In the genomic region with DNA sequence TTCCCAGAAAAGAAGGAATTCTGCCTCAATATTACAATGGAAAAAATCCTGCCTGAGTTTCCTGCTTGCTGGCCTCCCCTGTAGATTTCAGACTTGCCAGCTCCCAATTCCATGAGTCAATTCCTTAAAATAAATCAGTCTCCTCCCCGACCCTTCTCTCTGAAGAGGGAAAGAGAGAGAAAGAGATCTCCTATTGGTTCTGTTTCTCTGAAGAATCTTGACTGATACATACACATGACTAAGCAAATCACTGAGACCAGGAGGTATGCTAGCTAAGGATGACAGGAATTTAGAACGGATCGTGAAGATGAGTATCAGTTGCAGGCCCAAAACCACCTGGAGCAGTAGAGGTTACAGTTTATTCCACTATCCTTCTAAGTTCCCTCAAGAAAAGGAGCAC, we compare ENCODE assay signal across 22 cellular contexts. TPM values are rescaled to one million over a fixed set of nuclear protein-coding genes. Genes with fewer than 3 reads are reported as not detected.
A peak's percentile ranks its signal among the peaks of the same experiment; 100 is the strongest.
DNase-seq lines count a peak whose midpoint lies in the region; ATAC-seq, FAIRE-seq and TF ChIP-seq lines count a peak whose summit lies in the region.
"Had no signal": no experiment of that assay in that cellular context is flagged by ENCODE, and none has a peak within 500 bp of the region (broad histone marks: within the 10 kb centered on the region; RNA-seq: fewer than 3 reads in every experiment).

No MANE protein-coding gene starts in this region.

- no peak overlapping the region for H3K14ac ChIP-seq in mesenchymal stem cell (ENCODE audit: low read length in 2 of 2)

- H3K23ac ChIP-seq in mesenchymal stem cell (ENCODE audit: low read length in 2 of 2), result no peak overlapping the region

- peak overlapping the region; percentile 21 for H3K9ac ChIP-seq in mesenchymal stem cell (ENCODE audit: low read length)

- H3K27me3 ChIP-seq in mesenchymal stem cell (ENCODE audit: control insufficient read depth in 1 of 2, insufficient read depth in 1 of 2, low read length in 2 of 2), result no peaks in the 10 kb centered on the region
- H3K27me3 ChIP-seq: gastroesophageal sphincter, upper lobe of right lung had no signal

- H2BK120ac ChIP-seq in mesenchymal stem cell (ENCODE audit: low read depth, low read length), result no peak overlapping the region

- TF ChIP-seq POLR2A in A549 (IDR thresholded peaks at IDR 0.05; ENCODE audit: low read length), result no peak

- no peak overlapping the region for H4K8ac ChIP-seq in mesenchymal stem cell (ENCODE audit: low read length)

- TF ChIP-seq RAD21 in A549 (conservative IDR thresholded peaks at IDR 0.05 in 1 of 2, IDR thresholded peaks at IDR 0.05 in 1 of 2), result no peak

- no peaks in the 10 kb centered on the region for H3K4me1 ChIP-seq in A549
- H3K4me1 ChIP-seq in mesenchymal stem cell (ENCODE audit: control insufficient read depth, insufficient read depth, low read depth, low read length), result peaks cover 2% of the 10 kb centered on the region
- H3K4me1 ChIP-seq: upper lobe of right lung had no signal

- H3K36me3 Mint-ChIP-seq in activated T-helper 2 cell treated with anti-CD3 and anti-CD28 coated beads, Interferon-gamma antibody, Interleukin-2, Interleukin-4, amounts not matched to agents 10 μg/mL and 5 μg/mL and 100 μg/mL, durations not matched to agents 14 hours and 24 hours and 36 hours (ENCODE audit: low read depth), result no peaks in the 10 kb centered on the region
- H3K36me3 Mint-ChIP-seq: CD8-positive, alpha-beta T cell; natural killer cell; stimulated activated naive B cell treated with anti-CD40 and anti-IgM and Interleukin-4, amounts not matched to agents 10 μg/mL and 1 μg/mL and 100 μg/mL, for 72 hours had no signal

- no peak for FAIRE-seq in A549 (lab: Jason Lieb, UNC)
- FAIRE-seq: endothelial cell of umbilical vein had no signal

- H3K27ac ChIP-seq in A549, result no peak overlapping the region
- peak overlapping the region; percentile 30 to 73 for H3K27ac ChIP-seq in coronary artery
- no peak overlapping the region for H3K27ac ChIP-seq in mesenchymal stem cell (ENCODE audit: low read length, poor library complexity, severe bottlenecking)
- H3K27ac ChIP-seq: upper lobe of right lung had no signal

- no peak overlapping the region for H4K91ac ChIP-seq in mesenchymal stem cell (ENCODE audit: low read length)

- DNase-seq in A549 (ENCODE audit: low read depth in 1 of 2, low spot score in 1 of 2) (peak in 1 of 2 experiments; percentile 17), LHCN-M2 (ENCODE audit: low read depth) (peak; percentile 65), coronary artery (ENCODE audit: low spot score) (no peak), mesenchymal stem cell (peak; percentile 19)
- no peak for DNase-seq in activated T-helper 2 cell treated with anti-CD3 and anti-CD28 coated beads, Interferon-gamma antibody, Interleukin-2, Interleukin-4, amounts not matched to agents 10 μg/mL and 5 μg/mL and 100 μg/mL, durations not matched to agents 14 hours and 24 hours and 36 hours (ENCODE audit: low spot score)
- DNase-seq: activated CD4-positive, CD25-positive, alpha-beta regulatory T cell; activated CD8-positive, alpha-beta memory T cell treated with anti-CD3 and anti-CD28 coated beads for 24 hours; CD8-positive, alpha-beta T cell; DMS79 treated with DMSO at 0.1 percent for 48 hours; natural killer cell; NCI-H1694 treated with DMSO at 0.1 percent for 48 hours; NCI-H510A; SIG-M5; stimulated activated CD4-positive, alpha-beta T cell treated with anti-CD3 and anti-CD28 coated beads, Interleukin-15, amount 100 ng/mL, for 24 hours; stimulated activated naive B cell treated with anti-CD40 and anti-IgM and Interleukin-4, amounts not matched to agents 10 μg/mL and 1 μg/mL and 100 μg/mL, for 72 hours; T-helper 2 cell; upper lobe of right lung had no signal

- H3K27me3 Mint-ChIP-seq in activated T-helper 2 cell treated with anti-CD3 and anti-CD28 coated beads, Interferon-gamma antibody, Interleukin-2, Interleukin-4, amounts not matched to agents 10 μg/mL and 5 μg/mL and 100 μg/mL, durations not matched to agents 14 hours and 24 hours and 36 hours (ENCODE audit: low read depth), result no peaks in the 10 kb centered on the region

- no peak overlapping the region for H3K18ac ChIP-seq in mesenchymal stem cell (ENCODE audit: low read depth in 1 of 2, low read length in 2 of 2)

- intact Hi-C loops in activated T-helper 2 cell treated with anti-CD3 and anti-CD28 coated beads, Interferon-gamma antibody, Interleukin-2, Interleukin-4, amounts not matched to agents 10 μg/mL and 5 μg/mL and 100 μg/mL, durations not matched to agents 14 hours and 24 hours and 36 hours (cut with micrococcal nuclease), result no loop called here

- H2BK15ac ChIP-seq in mesenchymal stem cell (ENCODE audit: low read depth, poor library complexity, severe bottlenecking), result no peak overlapping the region

- H3K79me1 ChIP-seq in mesenchymal stem cell (replicated peaks; ENCODE audit: low read length, poor library complexity, severe bottlenecking), result no peaks in the 10 kb centered on the region

- no peak overlapping the region for H2BK12ac ChIP-seq in mesenchymal stem cell (ENCODE audit: low read length in 2 of 2)

- H3K4me3 Mint-ChIP-seq in activated T-helper 2 cell treated with anti-CD3 and anti-CD28 coated beads, Interferon-gamma antibody, Interleukin-2, Interleukin-4, amounts not matched to agents 10 μg/mL and 5 μg/mL and 100 μg/mL, durations not matched to agents 14 hours and 24 hours and 36 hours (ENCODE audit: low read depth), result no peak overlapping the region
- H3K4me3 Mint-ChIP-seq: CD8-positive, alpha-beta T cell; natural killer cell; stimulated activated naive B cell treated with anti-CD40 and anti-IgM and Interleukin-4, amounts not matched to agents 10 μg/mL and 1 μg/mL and 100 μg/mL, for 72 hours had no signal

- CTCF ChIA-PET in A549 (lab: Yijun Ruan, JAX), result interaction anchor here (1.4 kb wide), 1 partner anchor 113 kb away, joined by 3 read pairs; no protein-coding TSS in a partner anchor

- TF ChIP-seq CTCF in A549 (IDR thresholded peaks at IDR 0.05) (no peak), coronary artery (IDR thresholded peaks at IDR 0.05) (no peak)

- H2AK5ac ChIP-seq in mesenchymal stem cell (ENCODE audit: low read length, severe bottlenecking), result no peak overlapping the region

- H2BK5ac ChIP-seq in mesenchymal stem cell (ENCODE audit: low read depth, low read length, poor library complexity, severe bottlenecking), result no peak overlapping the region

- 68% methylated on average over 3 of the region's 3 CpGs for WGBS in A549 (ENCODE audit: missing lambda C conversion rate)
- no CpG with 5 or more reads among the region's 3 CpGs for WGBS in mesenchymal stem cell

- no peak overlapping the region for H3K4ac ChIP-seq in mesenchymal stem cell (ENCODE audit: low read depth in 1 of 2, low read length in 2 of 2)

- no peak overlapping the region for H3K27ac Mint-ChIP-seq in activated T-helper 2 cell treated with anti-CD3 and anti-CD28 coated beads, Interferon-gamma antibody, Interleukin-2, Interleukin-4, amounts not matched to agents 10 μg/mL and 5 μg/mL and 100 μg/mL, durations not matched to agents 14 hours and 24 hours and 36 hours
- H3K27ac Mint-ChIP-seq: CD8-positive, alpha-beta T cell; natural killer cell; stimulated activated naive B cell treated with anti-CD40 and anti-IgM and Interleukin-4, amounts not matched to agents 10 μg/mL and 1 μg/mL and 100 μg/mL, for 72 hours had no signal

- H3K36me3 ChIP-seq in mesenchymal stem cell (ENCODE audit: control insufficient read depth in 1 of 2, insufficient read depth in 2 of 2, low read depth in 1 of 2, low read length in 2 of 2), result no peaks in the 10 kb centered on the region
- H3K36me3 ChIP-seq: gastroesophageal sphincter, upper lobe of right lung had no signal

- no peaks in the 10 kb centered on the region for H3K4me1 Mint-ChIP-seq in activated T-helper 2 cell treated with anti-CD3 and anti-CD28 coated beads, Interferon-gamma antibody, Interleukin-2, Interleukin-4, amounts not matched to agents 10 μg/mL and 5 μg/mL and 100 μg/mL, durations not matched to agents 14 hours and 24 hours and 36 hours (ENCODE audit: low read depth)
- H3K4me1 Mint-ChIP-seq: natural killer cell; stimulated activated naive B cell treated with anti-CD40 and anti-IgM and Interleukin-4, amounts not matched to agents 10 μg/mL and 1 μg/mL and 100 μg/mL, for 72 hours had no signal

- H3K9me3 ChIP-seq in A549 (no peaks in the 10 kb centered on the region), mesenchymal stem cell (ENCODE audit: control insufficient read depth, low read length) (no peaks in the 10 kb centered on the region)
- H3K9me3 ChIP-seq: gastroesophageal sphincter, upper lobe of right lung had no signal

- peak in 1 of 2 experiments; percentile 41; a peak in 3 of 6 replicates for ATAC-seq in A549
- ATAC-seq in HG03571 (IDR thresholded peaks at IDR 0.05; ENCODE audit: unreplicated experiment), result no peak
- ATAC-seq in HG03442 (IDR thresholded peaks at IDR 0.05; ENCODE audit: unreplicated experiment), result no peak
- no peak for ATAC-seq in GM18502 (IDR thresholded peaks at IDR 0.05; ENCODE audit: poor library complexity, unreplicated experiment)
- ATAC-seq: CD8-positive, alpha-beta T cell; gastroesophageal sphincter; natural killer cell; stimulated activated naive B cell treated with anti-CD40 and anti-IgM and Interleukin-4, amounts not matched to agents 10 μg/mL and 1 μg/mL and 100 μg/mL, for 72 hours; upper lobe of right lung had no signal

- H3K4me3 ChIP-seq in A549 (no peak overlapping the region), coronary artery (no peak overlapping the region), mesenchymal stem cell (ENCODE audit: insufficient read depth in 1 of 2, low read depth in 1 of 2, low read length in 2 of 2) (no peak overlapping the region)
- H3K4me3 ChIP-seq: gastroesophageal sphincter, upper lobe of right lung had no signal

- POLR2A ChIA-PET in A549 (lab: Yijun Ruan, JAX), result interaction anchor here (0.6 kb wide), 1 partner anchor 134 kb away, joined by 3 read pairs; no protein-coding TSS in a partner anchor

- H3K4me2 ChIP-seq in A549 (no peak overlapping the region), mesenchymal stem cell (ENCODE audit: low read length, poor library complexity, severe bottlenecking) (no peak overlapping the region)

- TF ChIP-seq EP300 in A549 (IDR thresholded peaks at IDR 0.05), result no peak

- H2AFZ ChIP-seq in mesenchymal stem cell (ENCODE audit: low read depth, low read length), result no peak overlapping the region

- no peaks in the 10 kb centered on the region for H3K9me3 Mint-ChIP-seq in activated T-helper 2 cell treated with anti-CD3 and anti-CD28 coated beads, Interferon-gamma antibody, Interleukin-2, Interleukin-4, amounts not matched to agents 10 μg/mL and 5 μg/mL and 100 μg/mL, durations not matched to agents 14 hours and 24 hours and 36 hours
- H3K9me3 Mint-ChIP-seq: CD8-positive, alpha-beta T cell; natural killer cell had no signal

RNA-seq across cellular contexts. Expression of a gene that starts 11.3 kb away (rescaled TPM):
- polyA plus RNA-seq in A549 (2011; rRNA removed) (21.5 and 27.5 TPM in 2 replicates), A549 (2017; fragmentation: RNase III; extraction: RNeasy Plus Mini Kit Qiagen cat#74134 plus additional on column Dnase treatment) (13.5 to 13.9 TPM (median 13.7 TPM) in 3 replicates)
- polyA plus RNA-seq in A549 (2012; cell fraction: cytosol; rRNA removed), result 29.6 and 44.3 TPM in 2 replicates
- 38.0 and 63.0 TPM in 2 replicates for polyA plus RNA-seq in A549 (2012; cell fraction: nucleus; rRNA removed)
- polyA minus RNA-seq in A549 (2011; rRNA and poly(A)+ RNA removed), result 41.1 and 45.7 TPM in 2 replicates
- 40.5 and 60.7 TPM in 2 replicates for total RNA-seq in LHCN-M2 (2014; rRNA removed)
- 26.6 TPM for polyA plus RNA-seq in LHCN-M2 (2012)
- 3.8 TPM for polyA plus RNA-seq in mesenchymal stem cell (2013, experiment 1 of 2)
- polyA plus RNA-seq in mesenchymal stem cell (2013, experiment 2 of 2), result 3.9 TPM
- total RNA-seq in activated T-helper 2 cell treated with anti-CD3 and anti-CD28 coated beads, Interferon-gamma antibody, Interleukin-2, Interleukin-4, amounts not matched to agents 10 μg/mL and 5 μg/mL and 100 μg/mL, durations not matched to agents 14 hours and 24 hours and 36 hours, result not detected in 2 replicates
- total RNA-seq: natural killer cell had no signal

Comparison
In these comparisons a context has a peak if more than half of its experiments do, and no peak if none do; other contexts are left out.
1. DNase-seq: peak in LHCN-M2 (single experiment) and mesenchymal stem cell (single experiment); none in coronary artery (single experiment) and activated T-helper 2 cell treated with anti-CD3 and anti-CD28 coated beads, Interferon-gamma antibody, Interleukin-2, Interleukin-4, amounts not matched to agents 10 μg/mL and 5 μg/mL and 100 μg/mL, durations not matched to agents 14 hours and 24 hours and 36 hours (single experiment).
2. H3K27ac ChIP-seq: peak in coronary artery (2 of 2); none in A549 (0 of 2) and mesenchymal stem cell (single experiment).
3. RNA of a gene that starts 11.3 kb away (total RNA-seq): 40.5 to 60.7 TPM in LHCN-M2; not detected in activated T-helper 2 cell treated with anti-CD3 and anti-CD28 coated beads, Interferon-gamma antibody, Interleukin-2, Interleukin-4, amounts not matched to agents 10 μg/mL and 5 μg/mL and 100 μg/mL, durations not matched to agents 14 hours and 24 hours and 36 hours; every median in the first group is over 10 times any median in the second.